In the genomic region with DNA sequence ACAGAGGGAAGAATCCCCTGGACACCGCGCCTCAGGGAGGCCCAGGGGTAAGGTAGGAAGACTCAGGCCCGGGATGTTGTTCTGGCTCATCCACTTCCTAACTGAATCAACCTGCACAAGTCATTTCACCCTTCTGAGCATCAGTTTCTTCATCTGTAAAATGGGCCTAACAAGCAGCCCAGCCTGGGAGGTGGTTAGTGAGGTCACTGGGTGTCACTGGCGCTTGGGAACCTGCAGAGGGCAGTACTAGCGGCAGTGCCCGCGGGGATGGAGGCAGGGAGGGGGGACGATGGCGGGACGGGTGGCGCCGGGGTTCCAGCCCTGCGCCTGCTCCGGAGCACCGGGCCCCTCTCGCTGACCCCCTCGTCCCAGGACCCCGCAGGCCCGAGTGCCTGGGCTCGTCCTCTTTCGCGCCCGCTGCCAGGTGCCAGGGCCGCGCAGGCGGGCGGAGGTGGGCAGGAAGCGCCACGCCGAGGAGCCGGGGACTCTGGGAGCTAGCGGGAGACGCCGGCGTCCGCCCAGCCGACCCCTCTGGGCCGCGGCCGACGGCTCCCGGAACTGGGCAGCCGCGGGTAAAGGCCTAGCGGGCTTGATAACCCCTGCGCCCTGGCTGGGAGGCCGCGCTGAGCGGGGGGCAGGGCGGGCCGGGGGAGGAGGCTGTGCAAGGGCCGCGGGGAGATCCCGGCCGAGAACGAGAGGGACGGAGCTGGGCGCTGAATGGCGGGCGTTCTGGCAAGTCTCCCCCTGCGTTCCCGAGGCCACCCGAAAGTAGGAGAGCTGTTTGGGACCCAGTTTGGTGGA, we compare ENCODE assay signal across 8 cellular contexts. TPM values are rescaled to one million over a fixed set of nuclear protein-coding genes. Genes with fewer than 3 reads are reported as not detected.
DNase-seq lines count a peak whose midpoint lies in the region; ATAC-seq and TF ChIP-seq lines count a peak whose summit lies in the region.

A gene with protein sequence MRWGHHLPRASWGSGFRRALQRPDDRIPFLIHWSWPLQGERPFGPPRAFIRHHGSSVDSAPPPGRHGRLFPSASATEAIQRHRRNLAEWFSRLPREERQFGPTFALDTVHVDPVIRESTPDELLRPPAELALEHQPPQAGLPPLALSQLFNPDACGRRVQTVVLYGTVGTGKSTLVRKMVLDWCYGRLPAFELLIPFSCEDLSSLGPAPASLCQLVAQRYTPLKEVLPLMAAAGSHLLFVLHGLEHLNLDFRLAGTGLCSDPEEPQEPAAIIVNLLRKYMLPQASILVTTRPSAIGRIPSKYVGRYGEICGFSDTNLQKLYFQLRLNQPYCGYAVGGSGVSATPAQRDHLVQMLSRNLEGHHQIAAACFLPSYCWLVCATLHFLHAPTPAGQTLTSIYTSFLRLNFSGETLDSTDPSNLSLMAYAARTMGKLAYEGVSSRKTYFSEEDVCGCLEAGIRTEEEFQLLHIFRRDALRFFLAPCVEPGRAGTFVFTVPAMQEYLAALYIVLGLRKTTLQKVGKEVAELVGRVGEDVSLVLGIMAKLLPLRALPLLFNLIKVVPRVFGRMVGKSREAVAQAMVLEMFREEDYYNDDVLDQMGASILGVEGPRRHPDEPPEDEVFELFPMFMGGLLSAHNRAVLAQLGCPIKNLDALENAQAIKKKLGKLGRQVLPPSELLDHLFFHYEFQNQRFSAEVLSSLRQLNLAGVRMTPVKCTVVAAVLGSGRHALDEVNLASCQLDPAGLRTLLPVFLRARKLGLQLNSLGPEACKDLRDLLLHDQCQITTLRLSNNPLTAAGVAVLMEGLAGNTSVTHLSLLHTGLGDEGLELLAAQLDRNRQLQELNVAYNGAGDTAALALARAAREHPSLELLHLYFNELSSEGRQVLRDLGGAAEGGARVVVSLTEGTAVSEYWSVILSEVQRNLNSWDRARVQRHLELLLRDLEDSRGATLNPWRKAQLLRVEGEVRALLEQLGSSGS (plus strand): TSS at position 255 of the 801 bp plus-strand sequence. CDS start 2,679 bp downstream, outside the sequence.

- H3K9me2 ChIP-seq in SK-N-SH, result no peaks in the 10 kb centered on the region

- TF ChIP-seq EP300 in SK-N-SH (IDR thresholded peaks at IDR 0.05; ENCODE audit: borderline replicate concordance in 1 of 2, low read depth in 1 of 2, low read length in 1 of 2), result no peak

- H3K27ac ChIP-seq in DND-41 (ENCODE audit: low read length) (peak within 1 kb of the TSS; percentile 76), SK-N-SH (ENCODE audit: low read depth in 2 of 2, low read length in 1 of 2) (peak within 1 kb of the TSS; percentile 55 to 74), osteoblast (ENCODE audit: low read depth, low read length) (peak within 1 kb of the TSS; percentile 79), testis (peak within 1 kb of the TSS; percentile 61 to 81)

- H4K20me1 ChIP-seq in DND-41 (ENCODE audit: insufficient read depth, low read length), result no peaks in the 10 kb centered on the region
- H4K20me1 ChIP-seq in SK-N-SH (ENCODE audit: insufficient read depth), result no peaks in the 10 kb centered on the region
- no peaks in the 10 kb centered on the region for H4K20me1 ChIP-seq in osteoblast (ENCODE audit: insufficient read depth, low read length)

- no peaks in the 10 kb centered on the region for H3K36me3 ChIP-seq in DND-41 (ENCODE audit: insufficient read depth, low read length)
- peaks cover 0 to under 1% of the 10 kb centered on the region in 2 experiments for H3K36me3 ChIP-seq in SK-N-SH (replicated peaks in 1 of 2; ENCODE audit: control insufficient read depth in 1 of 2, insufficient read depth in 2 of 2, low read length in 1 of 2)
- H3K36me3 ChIP-seq in osteoblast (ENCODE audit: insufficient read depth, low read length), result peaks cover 2% of the 10 kb centered on the region
- no peaks in the 10 kb centered on the region for H3K36me3 ChIP-seq in testis (ENCODE audit: low read depth, missing control alignments)

- ATAC-seq in DND-41 (ENCODE audit: insufficient read depth, low read depth) (peak; percentile 92), GM21576 (IDR thresholded peaks at IDR 0.05; ENCODE audit: unreplicated experiment) (peak; percentile 86)

- H3K27me3 ChIP-seq in DND-41 (ENCODE audit: insufficient read depth, low read length, poor library complexity), result no peaks in the 10 kb centered on the region
- H3K27me3 ChIP-seq in SK-N-SH (ENCODE audit: insufficient read depth), result no peaks in the 10 kb centered on the region
- H3K27me3 ChIP-seq in osteoblast (ENCODE audit: insufficient read depth, low read length), result no peaks in the 10 kb centered on the region
- H3K27me3 ChIP-seq in testis, result no peaks in the 10 kb centered on the region

- DNase-seq in DND-41 (peak; percentile 86), SK-N-SH (peak; percentile 98), glomerular visceral epithelial cell (ENCODE audit: extremely low spot score) (peak; percentile 83), osteoblast (ENCODE audit: insufficient read length, low spot score, missing footprints) (peak; percentile 99), testis (peak; percentile 87)
- DNase-seq in Jurkat, Clone E6-1 (ENCODE audit: low read depth, low spot score), result peak; percentile 81
- DNase-seq in activated naive CD4-positive, alpha-beta T cell treated with anti-CD3 and anti-CD28 coated beads, Interleukin-2, amount 50 U/mL, for 16 hours, result peak; percentile 83

- peak; percentile 51; the same call in 1 of the 2 replicates for TF ChIP-seq RAD21 in SK-N-SH (IDR thresholded peaks at IDR 0.05; ENCODE audit: low read length)

- H3K4me2 ChIP-seq in DND-41 (ENCODE audit: insufficient read depth, low read length) (peak within 1 kb of the TSS; percentile 93), SK-N-SH (peak within 1 kb of the TSS; percentile 97), osteoblast (ENCODE audit: insufficient read depth, low read length) (peak within 1 kb of the TSS; percentile 94)

- intact Hi-C loops in testis (cut with DNase I; ENCODE audit: low total_unique reads), result no loop called here

- WGBS in SK-N-SH (ENCODE audit: low lambda C conversion rate), result 11% methylated on average over 18 of the region's 63 CpGs
- WGBS in testis, 2 donors, result 4 to 40% methylated on average over 3 to 49 of the region's 63 CpGs

- H3K4me3 ChIP-seq in DND-41 (ENCODE audit: low read depth in 1 of 2, low read length in 2 of 2) (peak within 1 kb of the TSS; percentile 75 to 88), SK-N-SH (ENCODE audit: low read depth in 2 of 2, low read length in 1 of 2) (peak within 1 kb of the TSS; percentile 61 to 76), osteoblast (ENCODE audit: insufficient read depth, low read length) (peak within 1 kb of the TSS; percentile 89), testis (peak within 1 kb of the TSS; percentile 76 to 80)
- H3K4me3 ChIP-seq in Jurkat, Clone E6-1 (ENCODE audit: low read length), result peak within 1 kb of the TSS; percentile 78

- H3K4me1 ChIP-seq in DND-41 (ENCODE audit: insufficient read depth, low read length) (peaks cover 16% of the 10 kb centered on the region), SK-N-SH (ENCODE audit: control insufficient read depth in 1 of 2, insufficient read depth in 2 of 2, low read depth in 1 of 2, low read length in 1 of 2) (peaks cover 5 to 8% of the 10 kb centered on the region in 2 experiments; a peak in 2 of 4 replicates), osteoblast (ENCODE audit: insufficient read depth, low read length) (peaks cover 9% of the 10 kb centered on the region), testis (peaks cover 6% of the 10 kb centered on the region)

- no peak for TF ChIP-seq POLR2A in testis (IDR thresholded peaks at IDR 0.05)

- H3F3A ChIP-seq in SK-N-SH (replicated peaks; ENCODE audit: insufficient read depth), result peaks cover 12% of the 10 kb centered on the region

- CTCF ChIA-PET in SK-N-SH (lab: Yijun Ruan, JAX), result interaction anchor here (0.6 to 3.2 kb wide), 23 partner anchors 8 to 206 kb away, joined by 3 to 32 read pairs (median 5); a partner anchor contains a TSS

- H3K79me2 ChIP-seq in DND-41 (ENCODE audit: insufficient read depth, low read length), result no peaks in the 10 kb centered on the region
- H3K79me2 ChIP-seq in SK-N-SH (ENCODE audit: insufficient read depth), result no peaks in the 10 kb centered on the region
- H3K79me2 ChIP-seq in osteoblast (ENCODE audit: insufficient read depth, low read length), result peaks cover 3% of the 10 kb centered on the region

- H2AFZ ChIP-seq in DND-41 (ENCODE audit: low read depth, low read length) (peak within 1 kb of the TSS; percentile 99), SK-N-SH (ENCODE audit: low read depth) (peak within 1 kb of the TSS; percentile 95), osteoblast (ENCODE audit: low read length) (peak within 1 kb of the TSS; percentile 98)

- TF ChIP-seq CTCF in DND-41 (IDR thresholded peaks at IDR 0.05; ENCODE audit: borderline replicate concordance, extremely low read depth, low read length, poor library complexity, severe bottlenecking) (peak; percentile 96), SK-N-SH (IDR thresholded peaks at IDR 0.05) (peak; percentile 82), osteoblast (IDR thresholded peaks at IDR 0.05; ENCODE audit: extremely low read depth, low read depth, low read length) (peak; percentile 84), testis (IDR thresholded peaks at IDR 0.05) (peak; percentile 55 to 78 (median 75))

- POLR2A ChIA-PET in SK-N-SH (lab: Yijun Ruan, JAX), result interaction anchor here (1.0 to 1.2 kb wide), 3 partner anchors 9 to 66 kb away, joined by 3 to 4 read pairs (median 3); a partner anchor contains a TSS

- H3K9ac ChIP-seq in DND-41 (ENCODE audit: low read depth, low read length) (peak within 1 kb of the TSS; percentile 84), SK-N-SH (peak within 1 kb of the TSS; percentile 86)

- H3K9me3 ChIP-seq in DND-41 (ENCODE audit: insufficient read depth, low read length, severe bottlenecking) (no peaks in the 10 kb centered on the region), SK-N-SH (no peaks in the 10 kb centered on the region), osteoblast (ENCODE audit: low read depth, low read length) (no peaks in the 10 kb centered on the region), testis (no peaks in the 10 kb centered on the region)

TF ChIP-seq in SK-N-SH, 30 proteins besides CTCF, POLR2A, EP300 and RAD21 (continues in another document):
- TF ChIP-seq ELF1 (IDR thresholded peaks at IDR 0.05) (no peak), TAF1 (IDR thresholded peaks at IDR 0.05; ENCODE audit: borderline replicate concordance, low read depth, low read length) (0 out of 2 replicates have a peak, but pooled peaks have one; percentile 73), YY1 (IDR thresholded peaks at IDR 0.05; ENCODE audit: low read depth) (peak; percentile 78; the same call in 1 of the 2 replicates), GATA2 (CRISPR knock-in tag; IDR thresholded peaks at IDR 0.05) (no peak), GABPA (IDR thresholded peaks at IDR 0.05; ENCODE audit: low read depth) (0 out of 2 replicates have a peak, but pooled peaks have one; percentile 15)

RNA-seq across cellular contexts. Expression of the gene that starts here (rescaled TPM):
- 13.3 TPM for polyA plus RNA-seq in Jurkat, Clone E6-1 (2012; ENCODE audit: insufficient read depth, insufficient read length)
- 13.7 and 13.8 TPM in 2 replicates for polyA plus RNA-seq in SK-N-SH (2012; rRNA removed)
- polyA plus RNA-seq in SK-N-SH (2012; cell fraction: cytosol; rRNA removed), result 4.3 and 8.4 TPM in 2 replicates
- 18.5 and 18.6 TPM in 2 replicates for polyA plus RNA-seq in SK-N-SH (2012; cell fraction: nucleus; rRNA removed)
- total RNA-seq in osteoblast, result 24.2 and 29.7 TPM in 2 replicates
- total RNA-seq in testis, result 10 to 100 TPM; 16.2 to 21.4 TPM
- polyA plus RNA-seq in testis (ENCODE audit: insufficient read depth, low read depth, low replicate concordance), result 9.4 TPM

Comparison
In these comparisons a context has a peak if more than half of its experiments do, and no peak if none do; other contexts are left out.
1. Peak in every context shown above with its lines: DNase-seq, ATAC-seq, H3K4me3 ChIP-seq and H3K27ac ChIP-seq.